Comparison of ENCODE assay signal across 28 cellular contexts in the genomic region with DNA sequence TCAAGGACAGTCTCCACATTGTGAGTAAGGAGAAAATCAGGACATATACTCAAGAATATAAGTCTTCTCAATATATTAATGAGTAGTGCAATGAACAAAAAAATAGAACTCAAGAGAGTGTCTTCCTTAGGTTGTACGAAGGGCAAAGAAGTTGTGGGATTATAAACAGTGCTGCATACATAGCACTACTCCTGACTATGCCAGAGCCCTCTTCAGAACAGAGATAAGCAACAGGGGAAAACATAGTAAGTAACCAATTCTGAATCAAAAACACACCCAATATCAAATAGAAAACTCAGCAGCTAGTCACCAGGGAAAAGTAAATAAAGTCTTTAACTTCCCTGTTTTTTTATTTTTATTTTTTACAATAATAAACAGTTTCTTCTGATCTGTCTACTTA. TPM values are rescaled to one million over a fixed set of nuclear protein-coding genes. Genes with fewer than 3 reads are reported as not detected.
DNase-seq lines count a peak whose midpoint lies in the region; ATAC-seq, FAIRE-seq and TF ChIP-seq lines count a peak whose summit lies in the region.
"Had no signal": no experiment of that assay in that cellular context is flagged by ENCODE, and none has a peak within 500 bp of the region (broad histone marks: within the 10 kb centered on the region; RNA-seq: fewer than 3 reads in every experiment).

No MANE protein-coding gene starts in this region.

- no peak overlapping the region for H3K23ac ChIP-seq in IMR-90 (ENCODE audit: low read depth, low read length)

- no peak overlapping the region for H2BK15ac ChIP-seq in IMR-90 (ENCODE audit: low read depth, low read length)

- H3K36me3 ChIP-seq in IMR-90 (ENCODE audit: control insufficient read depth, insufficient read depth, low read length) (no peaks in the 10 kb centered on the region; the same call in 1 of the 2 replicates), pancreas (no peaks in the 10 kb centered on the region)

- H3K27ac ChIP-seq in IMR-90 (ENCODE audit: insufficient read depth, low read length) (no peak overlapping the region), dorsolateral prefrontal cortex (peak overlapping the region in 34 of 59 donors; percentile 1 to 70 (median 32)), pancreas (peak overlapping the region in 1 of 4 donors; percentile 2)
- H3K27ac ChIP-seq: BLaER1 treated with 17β-estradiol and CSF1 and Interleukin-3, amounts not matched to agents 10 nM and 100 nM; RWPE1 had no signal

- H3K4me1 ChIP-seq in IMR-90 (ENCODE audit: control insufficient read depth, insufficient read depth, low read length), result peaks cover 15% of the 10 kb centered on the region
- H3K4me1 ChIP-seq in pancreas, result peaks cover 8 to 27% (median 17%) of the 10 kb centered on the region in 3 donors

- intact Hi-C loops in Right ventricle myocardium superior (cut with DNase I) (no loop called here), Right ventricle myocardium inferior (cut with DNase I) (no loop called here), IMR-90 (cut with micrococcal nuclease) (loop anchor here (1.0 kb wide), 1 partner anchor 9 kb away; no protein-coding TSS in a partner anchor), dorsolateral prefrontal cortex (cut with DNase I) (no loop called here), pancreas (cut with DNase I) (no loop called here)

- POLR2A ChIA-PET in IMR-90 (lab: Charles Lee; ENCODE audit: unreplicated experiment), result no interaction called here

- no peak overlapping the region for H3K14ac ChIP-seq in IMR-90 (replicated peaks; ENCODE audit: low read depth, low read length)

- no peak overlapping the region for H3K4ac ChIP-seq in IMR-90 (ENCODE audit: low read depth, low read length)

- no peak for FAIRE-seq in pancreas (lab: Jason Lieb, UNC)

- in situ Hi-C loops in IMR-90 (cut with MboI; ENCODE audit: low sequenced_read_pairs), result loop anchor here (25.0 kb wide), 1 partner anchor 249 kb away; the partner anchor contains the start of gene PRTFDC1

- H3K4me2 ChIP-seq in IMR-90 (ENCODE audit: low read depth, low read length), result no peak overlapping the region
- H3K4me2 ChIP-seq: SK-N-SH had no signal

- no peak overlapping the region for H4K5ac ChIP-seq in IMR-90 (ENCODE audit: low read depth, low read length)

- no peak overlapping the region for H2AK5ac ChIP-seq in IMR-90 (ENCODE audit: low read depth, low read length)

- no peak overlapping the region for H4K91ac ChIP-seq in IMR-90 (ENCODE audit: insufficient read depth, low read depth, low read length)

- no peak overlapping the region for H2BK5ac ChIP-seq in IMR-90 (ENCODE audit: low read depth, low read length, poor library complexity, severe bottlenecking)

- ATAC-seq in Right ventricle myocardium superior (ENCODE audit: poor library complexity), result peak; percentile 63
- ATAC-seq in Right ventricle myocardium inferior, result no peak
- ATAC-seq in IMR-90 (ENCODE audit: low read depth), result peak; percentile 36
- peak; percentile 48 to 80 (median 60) for ATAC-seq in pancreas
- ATAC-seq in GM19463 (IDR thresholded peaks at IDR 0.05; ENCODE audit: unreplicated experiment), result no peak
- ATAC-seq in HG03135 (IDR thresholded peaks at IDR 0.05; ENCODE audit: unreplicated experiment), result no peak
- ATAC-seq: Panc1 had no signal

- no peak overlapping the region for H3K9ac ChIP-seq in IMR-90 (ENCODE audit: low read depth, low read length)
- H3K9ac ChIP-seq: BLaER1 treated with 17β-estradiol and CSF1 and Interleukin-3, amounts not matched to agents 10 nM and 100 nM; SK-N-SH had no signal

- BruUV-seq in IMR-90 (replicated peaks; lab: Mats Ljungman, UMichigan), result no TSS peak

- no peak overlapping the region for H4K8ac ChIP-seq in IMR-90 (ENCODE audit: low read depth in 2 of 2, low read length in 2 of 2)

- no peak overlapping the region for H2AFZ ChIP-seq in IMR-90 (replicated peaks; ENCODE audit: low read length, poor library complexity)

- H3K27me3 ChIP-seq in IMR-90 (ENCODE audit: control insufficient read depth, insufficient read depth, low read length) (no peaks in the 10 kb centered on the region), dorsolateral prefrontal cortex (no peaks in the 10 kb centered on the region), pancreas (no peaks in the 10 kb centered on the region)
- H3K27me3 ChIP-seq: BLaER1 treated with 17β-estradiol and CSF1 and Interleukin-3, amounts not matched to agents 10 nM and 100 nM had no signal

- peaks cover 55% of the 10 kb centered on the region for H4K20me1 ChIP-seq in IMR-90 (ENCODE audit: insufficient read depth, low read length)

- CTCF ChIA-PET in IMR-90 (lab: Yijun Ruan, JAX), result interaction anchor here (0.6 kb wide), 1 partner anchor 70 kb away, joined by 3 read pairs; no protein-coding TSS in a partner anchor

- H3K18ac ChIP-seq in IMR-90 (ENCODE audit: low read depth, low read length), result no peak overlapping the region

- TF ChIP-seq POLR2A in IMR-90 (IDR thresholded peaks at IDR 0.05; ENCODE audit: low read depth, low read length), result no peak

- no peak overlapping the region for H3K56ac ChIP-seq in IMR-90 (ENCODE audit: extremely low read depth, insufficient read depth, low read length)

- H3K79me1 ChIP-seq in IMR-90 (ENCODE audit: low read depth in 1 of 2, low read length in 2 of 2), result peaks cover 4 to 64% of the 10 kb centered on the region in 2 experiments; a peak in 3 of 4 replicates

- dilution Hi-C loops in IMR-90 (cut with HindIII; ENCODE audit: low sequenced_read_pairs, unreplicated experiment), result no loop called here

- peaks cover 12% of the 10 kb centered on the region for H3K9me1 ChIP-seq in IMR-90 (ENCODE audit: insufficient read depth, low read length)

- TF ChIP-seq RAD21 in IMR-90 (IDR thresholded peaks at IDR 0.05; ENCODE audit: low read length), result no peak

- no peak for TF ChIP-seq CTCF in IMR-90 (conservative IDR thresholded peaks at IDR 0.05; ENCODE audit: low read depth, low read length)
- TF ChIP-seq CTCF in dorsolateral prefrontal cortex (IDR thresholded peaks at IDR 0.05 in 54 of 56, conservative IDR thresholded peaks at IDR 0.05 in 2 of 56; ENCODE audit: low read depth in 1 of 56, partially characterized antibody in 56 of 56), result no peak
- no peak for TF ChIP-seq CTCF in pancreas (IDR thresholded peaks at IDR 0.05)

- H2AK9ac ChIP-seq in IMR-90 (replicated peaks; ENCODE audit: low read depth, low read length, poor library complexity), result no peak overlapping the region

- no peak overlapping the region for H2BK20ac ChIP-seq in IMR-90 (ENCODE audit: low read depth, low read length)

- DNase-seq in Right ventricle myocardium superior, result no peak
- no peak for DNase-seq in Right ventricle myocardium inferior (ENCODE audit: missing footprints)
- no peak for DNase-seq in IMR-90
- DNase-seq in dorsolateral prefrontal cortex, result no peak
- DNase-seq in pancreas, result no peak
- no peak for DNase-seq in NCI-H1092 (lab: John Stamatoyannopoulos, UW)
- DNase-seq: AML-193; CD4-positive, alpha-beta T cell; COR-L47; DMS79 treated with DMSO at 0.1 percent for 48 hours; GF-D8; H7; Karpas-422; NCI-H1105; NCI-H1436 treated with DMSO at 0.1 percent for 48 hours; NCI-H187 treated with DMSO at 0.1 percent for 48 hours; NCI-H2171 treated with DMSO at 0.1 percent for 48 hours; NCI-H345; NCI-H524; NCI-H748 treated with DMSO at 0.1 percent for 48 hours; NK-92 treated with Interleukin-12 subunit alpha and Interleukin-12 subunit beta, amount 100 ng/mL, for 24 hours; SK-N-SH; SW 1271 had no signal

- no CpG with 5 or more reads among the region's 1 CpG for WGBS in IMR-90 (ENCODE audit: extremely low coverage in 2 of 2, insufficient read length in 1 of 2), 2 experiments
- 21 to 31% methylated on average over 1 of the region's 1 CpG for WGBS in pancreas, 2 donors

- H2BK120ac ChIP-seq in IMR-90 (ENCODE audit: low read depth, low read length), result no peak overlapping the region

- no peak overlapping the region for H3K4me3 ChIP-seq in IMR-90 (ENCODE audit: insufficient read depth, low read depth, low read length)
- H3K4me3 ChIP-seq in dorsolateral prefrontal cortex, result peak overlapping the region in 38 of 59 donors; percentile 1 to 89 (median 22)
- H3K4me3 ChIP-seq in pancreas, result no peak overlapping the region
- H3K4me3 ChIP-seq: BLaER1 treated with 17β-estradiol and CSF1 and Interleukin-3, amounts not matched to agents 10 nM and 100 nM had no signal

- H3K9me3 ChIP-seq in IMR-90 (ENCODE audit: control insufficient read depth, insufficient read depth, low read length), result no peaks in the 10 kb centered on the region
- H3K9me3 ChIP-seq in pancreas, result no peaks in the 10 kb centered on the region
- H3K9me3 ChIP-seq: SK-N-SH had no signal

TF ChIP-seq in IMR-90, 13 proteins besides CTCF, POLR2A, EP300 and RAD21 (continues in another document):
- TF ChIP-seq MAFK (IDR thresholded peaks at IDR 0.05; ENCODE audit: low read depth, low read length) (no peak), ELK1 (IDR thresholded peaks at IDR 0.05; ENCODE audit: borderline replicate concordance, low read depth, low read length) (no peak), CEBPB (IDR thresholded peaks at IDR 0.05; ENCODE audit: low read depth, low read length) (no peak), MAZ (IDR thresholded peaks at IDR 0.05; ENCODE audit: borderline replicate concordance, low read depth, low read length) (no peak), SMC3 (IDR thresholded peaks at IDR 0.05; ENCODE audit: low read depth, low read length) (no peak), BHLHE40 (IDR thresholded peaks at IDR 0.05; ENCODE audit: low read depth, low read length) (no peak)
- TF ChIP-seq, protein P1, sequence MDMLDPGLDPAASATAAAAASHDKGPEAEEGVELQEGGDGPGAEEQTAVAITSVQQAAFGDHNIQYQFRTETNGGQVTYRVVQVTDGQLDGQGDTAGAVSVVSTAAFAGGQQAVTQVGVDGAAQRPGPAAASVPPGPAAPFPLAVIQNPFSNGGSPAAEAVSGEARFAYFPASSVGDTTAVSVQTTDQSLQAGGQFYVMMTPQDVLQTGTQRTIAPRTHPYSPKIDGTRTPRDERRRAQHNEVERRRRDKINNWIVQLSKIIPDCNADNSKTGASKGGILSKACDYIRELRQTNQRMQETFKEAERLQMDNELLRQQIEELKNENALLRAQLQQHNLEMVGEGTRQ (IDR thresholded peaks at IDR 0.05; ENCODE audit: low read depth, low read length), result no peak

RNA-seq across cellular contexts. Expression of gene ARHGAP21, which starts 10.6 kb away (rescaled TPM):
- total RNA-seq in Right ventricle myocardium superior (52.3 TPM), Right ventricle myocardium inferior (48.4 TPM), IMR-90 (2012; rRNA removed) (92.5 and 94.3 TPM in 2 replicates), dorsolateral prefrontal cortex (100 to 1,000 TPM; 325 to 877 (median 454) TPM), pancreas (10 to 100 TPM; 23.7 to 42.1 (median 29.8) TPM)
- polyA plus RNA-seq in IMR-90 (2012; rRNA removed) (43.3 and 44.9 TPM in 2 replicates), pancreas (10 to 100 TPM; 11.0 to 14.6 TPM)
- 10.8 and 11.9 TPM in 2 replicates for polyA plus RNA-seq in IMR-90 (2012; cell fraction: cytosol; rRNA removed)
- polyA plus RNA-seq in IMR-90 (2012; cell fraction: nucleus; rRNA removed; ENCODE audit: low replicate concordance), result 27.8 and 127 TPM in 2 replicates

Comparison
In these comparisons a context has a peak if more than half of its experiments do, and no peak if none do; other contexts are left out.
1. ATAC-seq: peak in Right ventricle myocardium superior (single experiment), IMR-90 (single experiment) and pancreas (4 of 4); none in Right ventricle myocardium inferior (single experiment), GM19463 (single experiment) and HG03135 (single experiment).
2. H3K4me3 ChIP-seq: peak in dorsolateral prefrontal cortex (38 of 59); none in IMR-90 (single experiment) and pancreas (0 of 4).